ENCODE assay signal across 9 cellular contexts in the genomic region with DNA sequence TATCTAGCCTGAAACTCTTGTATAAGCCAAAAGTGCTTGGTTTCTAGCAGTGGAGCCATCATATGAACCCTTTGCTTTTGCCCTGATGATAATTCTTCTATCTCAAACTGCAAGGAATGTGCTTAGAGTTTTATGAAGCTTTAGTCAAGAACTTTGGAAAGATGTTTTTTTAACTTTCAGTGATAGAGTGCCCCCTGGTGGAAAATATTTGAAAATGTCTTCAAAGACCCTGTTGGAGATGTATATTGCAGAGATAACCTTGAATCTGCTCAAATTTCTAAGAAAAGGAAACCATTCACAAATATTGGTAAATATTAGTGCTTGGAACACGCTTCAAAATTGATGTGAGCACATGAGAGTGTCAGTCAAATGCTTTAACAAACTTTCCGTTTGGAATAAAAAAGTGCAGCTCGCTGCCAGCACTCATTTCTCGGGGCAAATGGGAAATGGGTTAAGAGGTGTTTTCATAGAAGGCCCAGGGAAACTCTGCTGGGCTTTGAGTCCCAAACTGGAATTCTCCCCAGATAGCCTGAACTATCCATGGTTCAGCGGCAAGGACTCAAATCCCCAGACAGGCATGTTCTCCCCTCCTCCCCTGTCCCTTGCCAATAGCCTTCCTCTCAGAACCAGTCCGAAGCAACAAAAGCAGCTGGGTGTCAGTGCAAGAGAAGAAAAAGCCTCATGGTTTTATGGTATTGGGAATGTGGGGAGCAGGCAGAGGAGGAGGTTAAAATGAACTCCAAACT.
DNase-seq lines count a peak whose midpoint lies in the region; ATAC-seq, FAIRE-seq and TF ChIP-seq lines count a peak whose summit lies in the region.
"Had no signal": no experiment of that assay in that cellular context is flagged by ENCODE, and none has a peak within 500 bp of the region (broad histone marks: within the 10 kb centered on the region; RNA-seq: fewer than 3 reads in every experiment).

No MANE protein-coding gene starts in this region.

- H3K9me3 Mint-ChIP-seq in activated naive CD8-positive, alpha-beta T cell treated with anti-CD3 and anti-CD28 coated beads, Interleukin-2, amount 50 U/mL, for 24 hours = no peaks in the 10 kb centered on the region

- peaks cover 22% of the 10 kb centered on the region for H3K36me3 Mint-ChIP-seq in activated naive CD8-positive, alpha-beta T cell treated with anti-CD3 and anti-CD28 coated beads, Interleukin-2, amount 50 U/mL, for 24 hours (ENCODE audit: low read depth)

- H3K27me3 Mint-ChIP-seq in activated naive CD8-positive, alpha-beta T cell treated with anti-CD3 and anti-CD28 coated beads, Interleukin-2, amount 50 U/mL, for 24 hours = peaks cover 19% of the 10 kb centered on the region

- ATAC-seq in activated naive CD8-positive, alpha-beta T cell treated with anti-CD3 and anti-CD28 coated beads, Interleukin-2, amount 50 U/mL, for 24 hours = no peak
- no peak for ATAC-seq in HG03159 (IDR thresholded peaks at IDR 0.05; ENCODE audit: unreplicated experiment)

- FAIRE-seq in A204.1 (lab: Jason Lieb, UNC) = peak; percentile 98

- no peak overlapping the region for H3K27ac Mint-ChIP-seq in activated naive CD8-positive, alpha-beta T cell treated with anti-CD3 and anti-CD28 coated beads, Interleukin-2, amount 50 U/mL, for 24 hours

- H3K4me1 Mint-ChIP-seq in activated naive CD8-positive, alpha-beta T cell treated with anti-CD3 and anti-CD28 coated beads, Interleukin-2, amount 50 U/mL, for 24 hours = peaks cover 6% of the 10 kb centered on the region

- peak; percentile 68 for DNase-seq in GM03348 (ENCODE audit: low spot score)
- DNase-seq in NCI-H345 treated with DMSO at 0.1 percent for 48 hours (lab: John Stamatoyannopoulos, UW; ENCODE audit: unreplicated experiment) = peak; percentile 4
- DNase-seq in choroid plexus epithelial cell (ENCODE audit: low read depth) = peak; percentile 69
- peak; percentile 56 for DNase-seq in myocyte (ENCODE audit: low read depth)
- DNase-seq in NCI-H128 (lab: John Stamatoyannopoulos, UW; ENCODE audit: unreplicated experiment) = no peak
- DNase-seq in activated naive CD8-positive, alpha-beta T cell treated with anti-CD3 and anti-CD28 coated beads, Interleukin-2, amount 50 U/mL, for 24 hours = no peak

- H3K4me3 ChIP-seq in choroid plexus epithelial cell (ENCODE audit: low read depth, low read length) = no peak overlapping the region
- H3K4me3 ChIP-seq: HAP-1 had no signal

- H3K4me3 Mint-ChIP-seq in activated naive CD8-positive, alpha-beta T cell treated with anti-CD3 and anti-CD28 coated beads, Interleukin-2, amount 50 U/mL, for 24 hours = no peak overlapping the region

- TF ChIP-seq CTCF in choroid plexus epithelial cell (conservative IDR thresholded peaks at IDR 0.05; ENCODE audit: low read depth, low read length) = peak; percentile 41

Comparison
In these comparisons a context has a peak if more than half of its experiments do, and no peak if none do; other contexts are left out.
1. DNase-seq: peak in GM03348 (single experiment), NCI-H345 treated with DMSO at 0.1 percent for 48 hours (single experiment), choroid plexus epithelial cell (single experiment) and myocyte (single experiment); none in NCI-H128 (single experiment) and activated naive CD8-positive, alpha-beta T cell treated with anti-CD3 and anti-CD28 coated beads, Interleukin-2, amount 50 U/mL, for 24 hours (single experiment).